ENCODE assay signal across 8 cellular contexts in the genomic region with DNA sequence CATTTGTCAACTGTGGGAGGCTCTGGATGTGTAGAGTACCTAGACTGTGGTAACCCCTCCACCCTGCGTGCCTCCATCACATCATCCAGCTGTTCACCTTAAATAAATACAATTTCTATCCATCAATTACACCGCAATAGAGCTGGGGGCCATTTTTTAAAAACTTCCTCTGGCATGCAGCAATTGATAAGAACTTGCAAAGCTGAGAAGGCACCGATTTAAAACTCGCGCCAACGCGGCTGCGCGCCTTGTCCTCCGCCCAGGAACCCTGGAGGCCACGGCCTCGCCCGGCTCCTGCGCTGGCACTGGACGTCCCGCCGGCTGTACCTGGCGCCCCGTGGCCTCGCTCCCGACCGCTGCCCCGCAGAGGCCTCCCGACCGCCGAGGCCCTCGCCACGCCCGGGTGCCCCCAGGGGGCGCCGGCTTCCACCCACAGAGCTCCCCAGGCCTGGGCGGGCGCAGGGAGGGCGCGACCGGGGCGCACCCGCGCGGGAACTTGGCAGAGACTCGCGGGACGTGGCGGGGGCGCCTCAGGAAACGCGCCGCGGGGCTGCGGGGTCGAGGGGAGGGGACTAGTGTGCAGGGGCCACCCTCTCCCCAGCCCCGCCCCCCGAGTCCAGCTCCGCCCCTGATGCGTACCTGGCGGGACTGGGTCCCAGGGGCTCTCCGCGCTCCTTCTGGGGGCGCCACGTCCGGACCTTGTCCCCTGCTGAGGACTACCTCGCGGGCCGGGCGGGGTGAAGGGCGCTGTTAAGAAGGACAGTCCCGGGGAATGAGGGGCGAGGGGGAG.
A peak's percentile ranks its signal among the peaks of the same experiment; 100 is the strongest.
DNase-seq lines count a peak whose midpoint lies in the region; ATAC-seq and TF ChIP-seq lines count a peak whose summit lies in the region.

No MANE protein-coding gene starts in this region.

- H3K27ac Mint-ChIP-seq in activated CD8-positive, alpha-beta T cell treated with anti-CD3 and anti-CD28 coated beads for 36 hours = no peak overlapping the region

- H3K36me3 ChIP-seq in DND-41 (ENCODE audit: insufficient read depth, low read length) (no peaks in the 10 kb centered on the region), ovary (no peaks in the 10 kb centered on the region)

- CTCF ChIA-PET in activated CD8-positive, alpha-beta T cell treated with anti-CD3 and anti-CD28 coated beads for 36 hours (lab: Charles Lee) = interaction anchor here (0.7 to 1.2 kb wide), 6 partner anchors 11 to 114 kb away, joined by 3 to 7 read pairs (median 3); no protein-coding TSS in a partner anchor

- 4 to 6% (median 4%) methylated on average over 66 to 68 of the region's 68 CpGs for WGBS in ovary, 3 donors

- no peak overlapping the region for H3K27ac ChIP-seq in DND-41 (ENCODE audit: low read length)
- no peak overlapping the region for H3K27ac ChIP-seq in ovary

- H3K9me3 ChIP-seq in DND-41 (ENCODE audit: insufficient read depth, low read length, severe bottlenecking) (no peaks in the 10 kb centered on the region), ovary (no peaks in the 10 kb centered on the region)

- H3K79me2 ChIP-seq in DND-41 (ENCODE audit: insufficient read depth, low read length) = no peaks in the 10 kb centered on the region

- H3K27me3 Mint-ChIP-seq in activated CD8-positive, alpha-beta T cell treated with anti-CD3 and anti-CD28 coated beads for 36 hours = peaks cover 39% of the 10 kb centered on the region

- peaks cover 3% of the 10 kb centered on the region for H3K27me3 ChIP-seq in DND-41 (ENCODE audit: insufficient read depth, low read length, poor library complexity)
- H3K27me3 ChIP-seq in ovary = no peaks in the 10 kb centered on the region

- POLR2A ChIA-PET in activated CD8-positive, alpha-beta T cell treated with anti-CD3 and anti-CD28 coated beads for 36 hours (lab: Charles Lee) = no interaction called here

- H3K9me3 Mint-ChIP-seq in activated CD8-positive, alpha-beta T cell treated with anti-CD3 and anti-CD28 coated beads for 36 hours = no peaks in the 10 kb centered on the region

- ATAC-seq in DND-41 (ENCODE audit: insufficient read depth, low read depth) (no peak), GM19455 (IDR thresholded peaks at IDR 0.05; ENCODE audit: unreplicated experiment) (no peak), HG03460 (IDR thresholded peaks at IDR 0.05; ENCODE audit: unreplicated experiment) (no peak)
- ATAC-seq in activated CD8-positive, alpha-beta T cell treated with anti-CD3 and anti-CD28 coated beads for 36 hours = peak; percentile 79

- TF ChIP-seq EP300 in ovary (IDR thresholded peaks at IDR 0.05) = no peak

- H3K4me2 ChIP-seq in DND-41 (ENCODE audit: insufficient read depth, low read length) = no peak overlapping the region

- TF ChIP-seq POLR2A in ovary (IDR thresholded peaks at IDR 0.05) = no peak

- H3K9ac ChIP-seq in DND-41 (ENCODE audit: low read depth, low read length) = no peak overlapping the region

- no peaks in the 10 kb centered on the region for H4K20me1 ChIP-seq in DND-41 (ENCODE audit: insufficient read depth, low read length)

- DNase-seq in DND-41 = no peak
- peak; percentile 35 for DNase-seq in activated CD8-positive, alpha-beta T cell treated with anti-CD3 and anti-CD28 coated beads for 36 hours
- DNase-seq in fibroblast of the aortic adventitia (ENCODE audit: low read depth) = peak; percentile 23
- DNase-seq in ovary = peak; percentile 43 to 76 (median 55)
- DNase-seq in NCI-H2081 treated with DMSO at 0.1 percent for 48 hours (lab: John Stamatoyannopoulos, UW) = no peak
- DNase-seq in NCI-H82 treated with DMSO at 0.1 percent for 48 hours (lab: John Stamatoyannopoulos, UW; ENCODE audit: unreplicated experiment) = no peak

- no peaks in the 10 kb centered on the region for H3K36me3 Mint-ChIP-seq in activated CD8-positive, alpha-beta T cell treated with anti-CD3 and anti-CD28 coated beads for 36 hours (ENCODE audit: low read depth)

- peak; percentile 4 for TF ChIP-seq CTCF in DND-41 (IDR thresholded peaks at IDR 0.05; ENCODE audit: borderline replicate concordance, extremely low read depth, low read length, poor library complexity, severe bottlenecking)
- peak; percentile 21 for TF ChIP-seq CTCF in activated CD8-positive, alpha-beta T cell treated with anti-CD3 and anti-CD28 coated beads for 36 hours (IDR thresholded peaks at IDR 0.05)
- peak; percentile 37 for TF ChIP-seq CTCF in fibroblast of the aortic adventitia (IDR thresholded peaks at IDR 0.05; ENCODE audit: insufficient read depth, low read length)
- TF ChIP-seq CTCF in ovary (IDR thresholded peaks at IDR 0.05) = peak in 2 of 3 donors; percentile 41 to 66

- H3K4me3 ChIP-seq in DND-41 (ENCODE audit: low read depth in 1 of 2, low read length in 2 of 2) = no peak overlapping the region
- peak overlapping the region; percentile 50 for H3K4me3 ChIP-seq in fibroblast of the aortic adventitia (ENCODE audit: low read depth, low read length)
- H3K4me3 ChIP-seq in ovary = peak overlapping the region; percentile 30

- no peak overlapping the region for H2AFZ ChIP-seq in DND-41 (ENCODE audit: low read depth, low read length)

- no peak overlapping the region for H3K4me3 Mint-ChIP-seq in activated CD8-positive, alpha-beta T cell treated with anti-CD3 and anti-CD28 coated beads for 36 hours

- H3K4me1 ChIP-seq in DND-41 (ENCODE audit: insufficient read depth, low read length) = no peaks in the 10 kb centered on the region
- H3K4me1 ChIP-seq in ovary (ENCODE audit: insufficient read depth) = peaks cover 2% of the 10 kb centered on the region

- intact Hi-C loops in activated CD8-positive, alpha-beta T cell treated with anti-CD3 and anti-CD28 coated beads for 36 hours (cut with micrococcal nuclease) = loop anchor here (10.0 kb wide), 1 partner anchor 106 kb away; no protein-coding TSS in a partner anchor
- intact Hi-C loops in ovary (cut with DNase I) = loop anchor here (5.0 kb wide), 3 partner anchors 82 to 103 kb away; no protein-coding TSS in a partner anchor

- peaks cover 8% of the 10 kb centered on the region for H3K4me1 Mint-ChIP-seq in activated CD8-positive, alpha-beta T cell treated with anti-CD3 and anti-CD28 coated beads for 36 hours (ENCODE audit: low read depth)

Comparison
In these comparisons a context has a peak if more than half of its experiments do, and no peak if none do; other contexts are left out.
1. DNase-seq: peak in activated CD8-positive, alpha-beta T cell treated with anti-CD3 and anti-CD28 coated beads for 36 hours (single experiment), fibroblast of the aortic adventitia (single experiment) and ovary (5 of 5); none in DND-41 (single experiment), NCI-H2081 treated with DMSO at 0.1 percent for 48 hours (single experiment) and NCI-H82 treated with DMSO at 0.1 percent for 48 hours (single experiment).
2. H3K4me3 ChIP-seq: peak in fibroblast of the aortic adventitia (single experiment) and ovary (single experiment); none in DND-41 (0 of 2).
3. Peak in every context shown above with its lines, with median percentiles within 50 percentile points of each other: CTCF ChIP-seq.